ENCODE assay signal across 1 cellular context in the genomic region with DNA sequence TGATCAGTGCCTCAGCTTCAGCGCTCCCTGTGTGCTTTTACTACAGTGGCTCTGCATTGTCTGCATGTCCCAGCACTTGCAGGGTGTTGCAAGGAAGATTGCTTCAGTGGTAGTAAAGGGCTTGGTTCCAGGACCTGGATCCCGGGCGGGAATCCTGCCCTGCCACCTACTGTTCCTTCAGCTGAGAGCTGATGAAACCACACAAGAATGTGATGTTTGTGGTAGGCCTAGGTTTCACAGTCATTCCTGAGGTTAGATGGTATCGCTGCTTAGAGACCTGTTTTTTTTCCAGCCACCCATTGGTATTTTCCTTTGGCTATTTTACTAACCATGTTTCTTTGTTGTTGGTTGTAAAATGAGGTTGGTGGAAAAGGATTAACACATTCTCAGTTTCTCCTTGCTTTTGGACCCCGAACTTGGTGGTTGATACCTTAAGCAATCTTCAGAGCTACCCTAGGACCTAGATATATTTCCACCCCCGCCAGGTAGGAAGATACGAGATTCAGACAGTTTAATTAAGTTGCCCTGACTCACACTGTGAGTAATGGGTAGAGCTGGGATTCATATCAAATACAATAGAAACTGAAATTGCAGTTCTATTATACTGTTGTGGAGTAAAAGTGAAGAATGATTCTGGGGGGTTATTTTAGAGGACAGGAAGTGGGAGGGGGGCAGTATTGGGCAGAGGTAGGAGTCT.
TF ChIP-seq lines count a peak whose summit lies in the region.

No MANE protein-coding gene starts in this region.

TF ChIP-seq in K562, 482 proteins besides CTCF, POLR2A, EP300 and RAD21:
- TF ChIP-seq ZEB2 (IDR thresholded peaks at IDR 0.05): no peak
- TF ChIP-seq TFE3 (CRISPR knock-in tag; IDR thresholded peaks at IDR 0.05): no peak
- TF ChIP-seq, protein P1, sequence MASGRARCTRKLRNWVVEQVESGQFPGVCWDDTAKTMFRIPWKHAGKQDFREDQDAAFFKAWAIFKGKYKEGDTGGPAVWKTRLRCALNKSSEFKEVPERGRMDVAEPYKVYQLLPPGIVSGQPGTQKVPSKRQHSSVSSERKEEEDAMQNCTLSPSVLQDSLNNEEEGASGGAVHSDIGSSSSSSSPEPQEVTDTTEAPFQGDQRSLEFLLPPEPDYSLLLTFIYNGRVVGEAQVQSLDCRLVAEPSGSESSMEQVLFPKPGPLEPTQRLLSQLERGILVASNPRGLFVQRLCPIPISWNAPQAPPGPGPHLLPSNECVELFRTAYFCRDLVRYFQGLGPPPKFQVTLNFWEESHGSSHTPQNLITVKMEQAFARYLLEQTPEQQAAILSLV (tag; IDR thresholded peaks at IDR 0.05): no peak
- TF ChIP-seq ZNF785 (CRISPR knock-in tag; IDR thresholded peaks at IDR 0.05): no peak
- no peak for TF ChIP-seq E2F4 (CRISPR knock-in tag; IDR thresholded peaks at IDR 0.05; ENCODE audit: low read depth)
- no peak for TF ChIP-seq NONO (IDR thresholded peaks at IDR 0.05; ENCODE audit: low read depth in 2 of 2, low read length in 1 of 2)
- no peak for TF ChIP-seq POLR2H (tag; IDR thresholded peaks at IDR 0.05; ENCODE audit: low read depth)
- no peak for TF ChIP-seq HDAC8 (tag; IDR thresholded peaks at IDR 0.05)
- TF ChIP-seq JUN (IDR thresholded peaks at IDR 0.05; ENCODE audit: borderline replicate concordance, low read depth, low read length): no peak
- no peak for TF ChIP-seq JUN (CRISPR knock-in tag; IDR thresholded peaks at IDR 0.05; ENCODE audit: borderline replicate concordance)
- TF ChIP-seq, protein P2, sequence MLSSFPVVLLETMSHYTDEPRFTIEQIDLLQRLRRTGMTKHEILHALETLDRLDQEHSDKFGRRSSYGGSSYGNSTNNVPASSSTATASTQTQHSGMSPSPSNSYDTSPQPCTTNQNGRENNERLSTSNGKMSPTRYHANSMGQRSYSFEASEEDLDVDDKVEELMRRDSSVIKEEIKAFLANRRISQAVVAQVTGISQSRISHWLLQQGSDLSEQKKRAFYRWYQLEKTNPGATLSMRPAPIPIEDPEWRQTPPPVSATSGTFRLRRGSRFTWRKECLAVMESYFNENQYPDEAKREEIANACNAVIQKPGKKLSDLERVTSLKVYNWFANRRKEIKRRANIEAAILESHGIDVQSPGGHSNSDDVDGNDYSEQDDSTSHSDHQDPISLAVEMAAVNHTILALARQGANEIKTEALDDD (IDR thresholded peaks at IDR 0.05): no peak
- no peak for TF ChIP-seq CHD4 (IDR thresholded peaks at IDR 0.05; ENCODE audit: insufficient read depth, insufficient replicate concordance, low read depth, low read length, poor library complexity, severe bottlenecking)
- TF ChIP-seq, protein P3, sequence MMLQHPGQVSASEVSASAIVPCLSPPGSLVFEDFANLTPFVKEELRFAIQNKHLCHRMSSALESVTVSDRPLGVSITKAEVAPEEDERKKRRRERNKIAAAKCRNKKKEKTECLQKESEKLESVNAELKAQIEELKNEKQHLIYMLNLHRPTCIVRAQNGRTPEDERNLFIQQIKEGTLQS (IDR thresholded peaks at IDR 0.05): peak; percentile 9; the same call in 1 of the 2 replicates
- TF ChIP-seq, protein P3 (CRISPR knock-in tag; conservative IDR thresholded peaks at IDR 0.05): no peak
- TF ChIP-seq GATAD2A (IDR thresholded peaks at IDR 0.05): no peak
- no peak for TF ChIP-seq POLR2AphosphoS5 (IDR thresholded peaks at IDR 0.05; ENCODE audit: control insufficient read depth, insufficient read depth, low read depth, low read length)
- peak; percentile 42; the same call in 1 of the 2 replicates for TF ChIP-seq TEAD4 (IDR thresholded peaks at IDR 0.05; ENCODE audit: low read length)
- TF ChIP-seq TEAD4 (CRISPR knock-in tag; IDR thresholded peaks at IDR 0.05; ENCODE audit: borderline replicate concordance): no peak
- TF ChIP-seq SREBF2 (CRISPR knock-in tag; IDR thresholded peaks at IDR 0.05): no peak
- no peak for TF ChIP-seq ZNF134 (CRISPR knock-in tag; conservative IDR thresholded peaks at IDR 0.05)
- TF ChIP-seq KLF13 (tag; IDR thresholded peaks at IDR 0.05; ENCODE audit: borderline replicate concordance, low read depth): no peak
- TF ChIP-seq RUNX1 (IDR thresholded peaks at IDR 0.05; ENCODE audit: low read depth): no peak
- TF ChIP-seq ZNF146 (CRISPR knock-in tag; IDR thresholded peaks at IDR 0.05; ENCODE audit: unreplicated experiment): no peak
- no peak for TF ChIP-seq ZBTB43 (CRISPR knock-in tag; IDR thresholded peaks at IDR 0.05)
- no peak for TF ChIP-seq PYGO2 (tag; IDR thresholded peaks at IDR 0.05)
- TF ChIP-seq FOXM1 (IDR thresholded peaks at IDR 0.05; ENCODE audit: low read depth): no peak
- no peak for TF ChIP-seq FOXM1 (CRISPR knock-in tag; IDR thresholded peaks at IDR 0.05; ENCODE audit: low read depth)
- TF ChIP-seq ZBTB1 (CRISPR knock-in tag; IDR thresholded peaks at IDR 0.05; ENCODE audit: borderline replicate concordance, low read depth): no peak
- peak in 1 of 2 experiments; percentile 69; a peak in 1 of 4 replicates for TF ChIP-seq TEAD1 (CRISPR knock-in tag; IDR thresholded peaks at IDR 0.05)
- TF ChIP-seq KAT7 (CRISPR knock-in tag; IDR thresholded peaks at IDR 0.05; ENCODE audit: borderline replicate concordance): no peak
- no peak for TF ChIP-seq POLR3A (IDR thresholded peaks at IDR 0.05; ENCODE audit: borderline replicate concordance, extremely low read depth, insufficient read depth, insufficient read length)
- TF ChIP-seq CEBPG (CRISPR knock-in tag; IDR thresholded peaks at IDR 0.05): no peak
- TF ChIP-seq CEBPG (tag; conservative IDR thresholded peaks at IDR 0.05 in 1 of 2, IDR thresholded peaks at IDR 0.05 in 1 of 2): peak in 1 of 2 experiments; percentile 32; a peak in 1 of 4 replicates
- TF ChIP-seq ZNF830 (CRISPR knock-in tag; IDR thresholded peaks at IDR 0.05): no peak
- TF ChIP-seq EHMT2 (IDR thresholded peaks at IDR 0.05): no peak
- TF ChIP-seq XRCC5 (IDR thresholded peaks at IDR 0.05; ENCODE audit: low read depth, low read length): no peak
- TF ChIP-seq ZFX (CRISPR knock-in tag; IDR thresholded peaks at IDR 0.05): no peak
- no peak for TF ChIP-seq GTF2A2 (tag; IDR thresholded peaks at IDR 0.05)
- no peak for TF ChIP-seq ZNF347 (CRISPR knock-in tag; IDR thresholded peaks at IDR 0.05; ENCODE audit: low read depth)
- no peak for TF ChIP-seq PATZ1 (CRISPR knock-in tag; IDR thresholded peaks at IDR 0.05; ENCODE audit: borderline replicate concordance)
- TF ChIP-seq CTBP1 (IDR thresholded peaks at IDR 0.05; ENCODE audit: borderline replicate concordance): peak; percentile 29; the same call in 1 of the 2 replicates
- no peak for TF ChIP-seq EWSR1 (IDR thresholded peaks at IDR 0.05; ENCODE audit: borderline replicate concordance, low read depth, partially characterized antibody)
- no peak for TF ChIP-seq BCL6 (CRISPR knock-in tag; IDR thresholded peaks at IDR 0.05)
- TF ChIP-seq, protein P4, sequence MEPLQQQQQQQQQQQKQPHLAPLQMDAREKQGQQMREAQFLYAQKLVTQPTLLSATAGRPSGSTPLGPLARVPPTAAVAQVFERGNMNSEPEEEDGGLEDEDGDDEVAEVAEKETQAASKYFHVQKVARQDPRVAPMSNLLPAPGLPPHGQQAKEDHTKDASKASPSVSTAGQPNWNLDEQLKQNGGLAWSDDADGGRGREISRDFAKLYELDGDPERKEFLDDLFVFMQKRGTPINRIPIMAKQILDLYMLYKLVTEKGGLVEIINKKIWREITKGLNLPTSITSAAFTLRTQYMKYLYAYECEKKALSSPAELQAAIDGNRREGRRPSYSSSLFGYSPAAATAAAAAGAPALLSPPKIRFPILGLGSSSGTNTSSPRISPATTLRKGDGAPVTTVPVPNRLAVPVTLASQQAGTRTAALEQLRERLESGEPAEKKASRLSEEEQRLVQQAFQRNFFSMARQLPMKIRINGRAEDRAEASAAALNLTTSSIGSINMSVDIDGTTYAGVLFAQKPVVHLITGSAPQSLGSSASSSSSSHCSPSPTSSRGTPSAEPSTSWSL (CRISPR knock-in tag; IDR thresholded peaks at IDR 0.05; ENCODE audit: borderline replicate concordance): no peak
- TF ChIP-seq SOX6 (IDR thresholded peaks at IDR 0.05): no peak
